Comparison of ENCODE assay signal across 8 cellular contexts in genomic region chr13:42272115-42272756, GRCh38. TPM values are rescaled to one million over a fixed set of nuclear protein-coding genes. Genes with fewer than 3 reads are reported as not detected.
DNase-seq lines count a peak whose midpoint lies in the region; ATAC-seq and TF ChIP-seq lines count a peak whose summit lies in the region.

TSS of gene AKAP11 (plus strand) at chr13:42272152. CDS start at chr13:42286349, 14,197 bp downstream.

- CTCF ChIA-PET in T-cell (lab: Charles Lee): interaction anchor here in 1 of 2 donors (0.6 to 1.0 kb wide), 3 partner anchors 206 to 603 kb away, joined by 3 to 4 read pairs (median 3); no protein-coding TSS in a partner anchor

- TF ChIP-seq CTCF in HL-60 (IDR thresholded peaks at IDR 0.05; ENCODE audit: insufficient read depth, low read length) (no peak), ascending aorta (IDR thresholded peaks at IDR 0.05) (no peak)

- H3K36me3 ChIP-seq in ascending aorta: no peaks in the 10 kb centered on the region

- peaks cover 3 to 5% of the 10 kb centered on the region in 2 donors for H3K4me1 ChIP-seq in ascending aorta

- H3K27me3 Mint-ChIP-seq in T-cell: no peaks in the 10 kb centered on the region

- ATAC-seq in GM19455 (IDR thresholded peaks at IDR 0.05; ENCODE audit: unreplicated experiment): peak; percentile 30
- peak; percentile 26 to 56 (median 46) for ATAC-seq in T-cell (replicated peaks in 1 of 4)
- ATAC-seq in sciatic nerve: peak; percentile 7

- H3K9me3 Mint-ChIP-seq in T-cell: no peaks in the 10 kb centered on the region

- no peaks in the 10 kb centered on the region for H3K9me3 ChIP-seq in ascending aorta

- H3K36me3 Mint-ChIP-seq in T-cell: no peaks in the 10 kb centered on the region

- peak; percentile 73 for DNase-seq in COR-L47 (lab: John Stamatoyannopoulos, UW)
- DNase-seq in HL-60 (ENCODE audit: low read depth in 1 of 2, low spot score in 1 of 2): peak in 1 of 2 experiments; percentile 51
- DNase-seq in T-cell: peak in 29 of 34 experiments; percentile 4 to 57 (median 27)
- DNase-seq in ascending aorta (ENCODE audit: low spot score in 2 of 2): peak; percentile 10 to 76
- peak in 32 of 51 donors; percentile 16 to 71 (median 46) for DNase-seq in hypothalamus (lab: John Stamatoyannopoulos, UW)
- peak; percentile 74 for DNase-seq in sciatic nerve (ENCODE audit: low spot score)
- DNase-seq in NCI-H128 (lab: John Stamatoyannopoulos, UW; ENCODE audit: unreplicated experiment): no peak

- H3K4me3 ChIP-seq in HL-60 (replicated peaks; ENCODE audit: insufficient read depth, low read length) (peak within 1 kb of the TSS; percentile 74), ascending aorta (peak within 1 kb of the TSS; percentile 82 to 91)

- POLR2A ChIA-PET in T-cell (lab: Charles Lee): interaction anchor here in 1 of 2 donors (0.5 to 1.6 kb wide), 5 partner anchors 83 to 1816 kb away, joined by 3 to 9 read pairs (median 5); no protein-coding TSS in a partner anchor

- peak within 1 kb of the TSS; percentile 85 for H3K27ac ChIP-seq in HL-60 (replicated peaks)
- H3K27ac ChIP-seq in ascending aorta: peak within 1 kb of the TSS; percentile 86 to 94

- peak within 1 kb of the TSS; percentile 94 to 96 for H3K27ac Mint-ChIP-seq in T-cell

- intact Hi-C loops in ascending aorta (cut with DNase I): loop anchor here (2.0 to 5.0 kb wide), 3 partner anchors 223 to 1210 kb away; partner anchors contain the start of genes DGKH, NAA16 and WBP4
- intact Hi-C loops in sciatic nerve (cut with DNase I): no loop called here

- peak within 1 kb of the TSS; percentile 96 to 98 (median 96) for H3K4me3 Mint-ChIP-seq in T-cell

- peaks cover 52 to 63% (median 54%) of the 10 kb centered on the region in 3 donors for H3K4me1 Mint-ChIP-seq in T-cell

- no peaks in the 10 kb centered on the region for H3K27me3 ChIP-seq in HL-60 (ENCODE audit: insufficient read depth, poor library complexity, severe bottlenecking)
- no peaks in the 10 kb centered on the region for H3K27me3 ChIP-seq in ascending aorta

RNA-seq across cellular contexts. Expression of gene AKAP11, which starts in this region (rescaled TPM):
- total RNA-seq in T-cell: 10 to 100 TPM; 29.1 to 31.6 (median 30.0) TPM
- 13.0 TPM for total RNA-seq in ascending aorta
- 62.2 TPM for total RNA-seq in sciatic nerve
